Comparison of ENCODE assay signal across 10 cellular contexts in genomic region chr14:68762944-68763831, GRCh38. TPM values are rescaled to one million over a fixed set of nuclear protein-coding genes. Genes with fewer than 3 reads are reported as not detected.
DNase-seq lines count a peak whose midpoint lies in the region; ATAC-seq and TF ChIP-seq lines count a peak whose summit lies in the region.
"Had no signal": no experiment of that assay in that cellular context is flagged by ENCODE, and none has a peak within 500 bp of the region (broad histone marks: within the 10 kb centered on the region; RNA-seq: fewer than 3 reads in every experiment).

No MANE protein-coding gene starts in this region.

- ATAC-seq in HG03520 (IDR thresholded peaks at IDR 0.05; ENCODE audit: unreplicated experiment) = no peak
- no peak for ATAC-seq in HG02973 (IDR thresholded peaks at IDR 0.05; ENCODE audit: unreplicated experiment)
- ATAC-seq in GM18505 (IDR thresholded peaks at IDR 0.05; ENCODE audit: unreplicated experiment) = no peak

- H3K27ac Mint-ChIP-seq in nephron = peak overlapping the region; percentile 92 to 97 (median 94)

- DNase-seq in AG04450 (ENCODE audit: low read depth, low spot score) (no peak), NCI-H2171 (lab: John Stamatoyannopoulos, UW) (peak; percentile 14), esophagus squamous epithelium (lab: John Stamatoyannopoulos, UW) (no peak), NOMO-1 treated with dmso at 0.1 percent for 144 hours (lab: John Stamatoyannopoulos, UW; ENCODE audit: unreplicated experiment) (no peak)
- DNase-seq: activated CD4-positive, alpha-beta T cell treated with anti-CD3 and anti-CD28 coated beads for 1 hour; CD4-positive, alpha-beta memory T cell had no signal

- H3K9me3 ChIP-seq in AG04450 (ENCODE audit: control insufficient read depth, insufficient read depth, low read length) (no peaks in the 10 kb centered on the region), esophagus squamous epithelium (no peaks in the 10 kb centered on the region)

- POLR2A ChIA-PET in AG04450 (lab: Yijun Ruan, JAX) = interaction anchor here (0.6 to 1.0 kb wide), 4 partner anchors 27 to 821 kb away, joined by 3 to 6 read pairs (median 4); no protein-coding TSS in a partner anchor

- no peak overlapping the region for H3K4me3 ChIP-seq in AG04450 (ENCODE audit: low read depth, low read length)
- H3K4me3 ChIP-seq in esophagus squamous epithelium = no peak overlapping the region

- H3K27me3 ChIP-seq in AG04450 (ENCODE audit: control insufficient read depth, insufficient read depth, low read length) = no peaks in the 10 kb centered on the region
- no peaks in the 10 kb centered on the region for H3K27me3 ChIP-seq in esophagus squamous epithelium

- H3K9me3 Mint-ChIP-seq in nephron = no peaks in the 10 kb centered on the region
- H3K9me3 Mint-ChIP-seq: CD4-positive, alpha-beta memory T cell had no signal

- TF ChIP-seq POLR2A in esophagus squamous epithelium (IDR thresholded peaks at IDR 0.05) (no peak), GM18505 (IDR thresholded peaks at IDR 0.05; ENCODE audit: borderline replicate concordance, extremely low read depth, insufficient read depth, insufficient read length) (no peak)

- TF ChIP-seq CTCF in AG04450 (IDR thresholded peaks at IDR 0.05; ENCODE audit: low read depth, low read length) (0 out of 2 replicates have a peak, but pooled peaks have one; percentile 4), esophagus squamous epithelium (IDR thresholded peaks at IDR 0.05) (no peak), nephron (IDR thresholded peaks at IDR 0.05; ENCODE audit: unreplicated experiment in 3 of 3) (peak in 2 of 3 experiments; percentile 15 to 24)

- peaks cover 70% of the 10 kb centered on the region for H3K4me1 Mint-ChIP-seq in nephron

- 58 to 63% methylated on average over 7 to 8 of the region's 11 CpGs for WGBS in esophagus squamous epithelium, 2 donors

- peaks cover 4% of the 10 kb centered on the region for H3K27me3 Mint-ChIP-seq in nephron (ENCODE audit: low read depth)
- H3K27me3 Mint-ChIP-seq: CD4-positive, alpha-beta memory T cell had no signal

- H3K27ac ChIP-seq in AG04450 (ENCODE audit: low read depth, low read length) = peak overlapping the region; percentile 65
- peak overlapping the region; percentile 24 to 73 (median 61) for H3K27ac ChIP-seq in esophagus squamous epithelium

- H3K36me3 Mint-ChIP-seq in nephron (ENCODE audit: low read depth) = no peaks in the 10 kb centered on the region
- H3K36me3 Mint-ChIP-seq: CD4-positive, alpha-beta memory T cell had no signal

- H3K4me1 ChIP-seq in esophagus squamous epithelium = peaks cover 7 to 52% (median 14%) of the 10 kb centered on the region in 3 donors

- CTCF ChIA-PET in AG04450 (lab: Charles Lee) = interaction anchor here (0.8 to 1.3 kb wide), 3 partner anchors 13 to 81 kb away, joined by 3 read pairs; no protein-coding TSS in a partner anchor

- intact Hi-C loops in esophagus squamous epithelium (cut with DNase I) = no loop called here

- H3K36me3 ChIP-seq in esophagus squamous epithelium = no peaks in the 10 kb centered on the region

- peak overlapping the region; percentile 2 to 40 (median 13) for H3K4me3 Mint-ChIP-seq in nephron
- H3K4me3 Mint-ChIP-seq: CD4-positive, alpha-beta memory T cell had no signal

RNA-seq across cellular contexts. Expression of gene ZFP36L1, which starts 29.7 kb away (rescaled TPM):
- polyA plus RNA-seq in AG04450 (2011; rRNA removed) = 54.4 and 61.5 TPM in 2 replicates
- 38.4 and 48.0 TPM in 2 replicates for polyA minus RNA-seq in AG04450 (2011; rRNA and poly(A)+ RNA removed)
- total RNA-seq in esophagus squamous epithelium = 100 to 1,000 TPM in 3 of 4 donors, 10 to 100 TPM in 1; 75.4 to 364 (median 152) TPM

Comparison
In these comparisons a context has a peak if more than half of its experiments do, and no peak if none do; other contexts are left out.
1. CTCF ChIP-seq: peak in AG04450 (single experiment) and nephron (2 of 3); none in esophagus squamous epithelium (0 of 6).